Comparison of ENCODE assay signal across 8 cellular contexts in genomic region chr7:24981544-24981951, GRCh38. TPM values are rescaled to one million over a fixed set of nuclear protein-coding genes. Genes with fewer than 3 reads are reported as not detected.
A peak's percentile ranks its signal among the peaks of the same experiment; 100 is the strongest.
DNase-seq lines count a peak whose midpoint lies in the region; ATAC-seq and TF ChIP-seq lines count a peak whose summit lies in the region.

No MANE protein-coding gene starts in this region.

- no peak overlapping the region for H2BK120ac ChIP-seq in neuronal stem cell (ENCODE audit: low read depth, low read length)

- H3K79me1 ChIP-seq in neuronal stem cell (ENCODE audit: low read depth, low read length), result no peaks in the 10 kb centered on the region

- no peaks in the 10 kb centered on the region for H3K27me3 ChIP-seq in A673 (replicated peaks; ENCODE audit: insufficient read depth, low read depth, low read length, poor library complexity)
- peaks cover 0 to 29% (median 11%) of the 10 kb centered on the region in 3 experiments for H3K27me3 ChIP-seq in neuronal stem cell (ENCODE audit: control insufficient read depth in 3 of 3, insufficient read depth in 3 of 3, low read depth in 1 of 3, low read length in 3 of 3)
- peaks cover 0 to 5% of the 10 kb centered on the region in 2 donors for H3K27me3 ChIP-seq in tibial artery

- no peak overlapping the region for H3K9ac ChIP-seq in neuronal stem cell (ENCODE audit: low read depth, low read length, poor library complexity)

- H2BK12ac ChIP-seq in neuronal stem cell (ENCODE audit: low read length), result no peak overlapping the region

- POLR2A ChIA-PET in A673 (lab: Charles Lee; ENCODE audit: low non-redundant PET), result no interaction called here
- POLR2A ChIA-PET in OCI-LY7 (lab: Charles Lee), result interaction anchor here (0.7 to 2.0 kb wide), 16 partner anchors 9 to 144 kb away, joined by 3 to 11 read pairs (median 4); no protein-coding TSS in a partner anchor

- no peak overlapping the region for H3K4ac ChIP-seq in neuronal stem cell (ENCODE audit: low read length)

- H3K79me2 ChIP-seq in OCI-LY7 (ENCODE audit: insufficient read depth, low read depth, low read length), result peaks cover 32% of the 10 kb centered on the region

- TF ChIP-seq CTCF in A673 (conservative IDR thresholded peaks at IDR 0.05; ENCODE audit: low read depth, low read length), result no peak
- no peak for TF ChIP-seq CTCF in OCI-LY7 (conservative IDR thresholded peaks at IDR 0.05; ENCODE audit: low read length)
- no peak for TF ChIP-seq CTCF in tibial artery (IDR thresholded peaks at IDR 0.05)

- no peaks in the 10 kb centered on the region for H3K9me2 ChIP-seq in OCI-LY7 (ENCODE audit: insufficient read depth, low read length)

- peak overlapping the region; percentile 56 for H3K27ac ChIP-seq in A673 (ENCODE audit: low read depth, low read length, poor library complexity, severe bottlenecking)
- H3K27ac ChIP-seq in OCI-LY7 (ENCODE audit: low read depth, low read length, poor library complexity, severe bottlenecking), result no peak overlapping the region
- H3K27ac ChIP-seq in neuronal stem cell (replicated peaks; ENCODE audit: low read length), result no peak overlapping the region
- H3K27ac ChIP-seq in tibial artery, result peak overlapping the region; percentile 57 to 70

- WGBS in neuronal stem cell (ENCODE audit: extremely low coverage in 2 of 2, insufficient read length in 2 of 2, insufficient replicate concordance in 1 of 2), 2 donors, result no CpG with 5 or more reads among the region's 33 CpGs

- peak overlapping the region; percentile 72 for H3K18ac ChIP-seq in neuronal stem cell (ENCODE audit: low read length)

- H3K4me2 ChIP-seq in OCI-LY7 (ENCODE audit: low read length) (peak overlapping the region; percentile 68), neuronal stem cell (ENCODE audit: insufficient read depth, low read length, poor library complexity, severe bottlenecking) (peak overlapping the region; percentile 81)

- no peak overlapping the region for H4K91ac ChIP-seq in neuronal stem cell (ENCODE audit: low read depth, low read length, poor library complexity)

- H3K23ac ChIP-seq in neuronal stem cell (ENCODE audit: low read depth, low read length, poor library complexity), result peak overlapping the region; percentile 16

- H2AFZ ChIP-seq in OCI-LY7 (ENCODE audit: low read length), result peak overlapping the region; percentile 29; the same call in 1 of the 2 replicates
- H2AFZ ChIP-seq in neuronal stem cell (ENCODE audit: low read length), result peak overlapping the region; percentile 91

- no peak overlapping the region for H3K14ac ChIP-seq in neuronal stem cell (ENCODE audit: low read length)

- intact Hi-C loops in A673 (cut with micrococcal nuclease; ENCODE audit: unreplicated experiment), result loop anchor here (2.0 to 5.0 kb wide), 2 partner anchors 91 to 161 kb away; no protein-coding TSS in a partner anchor
- intact Hi-C loops in OCI-LY7 (cut with micrococcal nuclease; ENCODE audit: unreplicated experiment), result loop anchor here (2.0 to 5.0 kb wide), 3 partner anchors 86 to 264 kb away; no protein-coding TSS in a partner anchor
- intact Hi-C loops in tibial artery (cut with DNase I; ENCODE audit: low total_unique reads), result no loop called here

- ATAC-seq in GM18498 (IDR thresholded peaks at IDR 0.05; ENCODE audit: unreplicated experiment), result peak; percentile 9

- H2BK5ac ChIP-seq in neuronal stem cell (ENCODE audit: low read length), result no peak overlapping the region

- H3K36me3 ChIP-seq in A673 (ENCODE audit: insufficient read depth, low read length, poor library complexity, severe bottlenecking) (no peaks in the 10 kb centered on the region), OCI-LY7 (ENCODE audit: insufficient read depth, low read length) (peaks cover 14% of the 10 kb centered on the region), neuronal stem cell (replicated peaks in 1 of 2; ENCODE audit: control insufficient read depth in 2 of 2, insufficient read depth in 2 of 2, low read length in 2 of 2) (no peaks in the 10 kb centered on the region), tibial artery (no peaks in the 10 kb centered on the region)

- H3K4me1 ChIP-seq in A673 (ENCODE audit: insufficient read depth, low read length, poor library complexity, severe bottlenecking) (peaks cover 15% of the 10 kb centered on the region), OCI-LY7 (ENCODE audit: insufficient read depth, low read length, poor library complexity, severe bottlenecking) (peaks cover 50% of the 10 kb centered on the region), neuronal stem cell (ENCODE audit: control insufficient read depth in 2 of 2, insufficient read depth in 1 of 2, low read depth in 1 of 2, low read length in 2 of 2) (peaks cover 10 to 12% of the 10 kb centered on the region in 2 donors), tibial artery (peaks cover 0 to 22% (median 14%) of the 10 kb centered on the region in 4 donors)

- H3K9me3 ChIP-seq in A673 (ENCODE audit: low read depth, low read length, poor library complexity, severe bottlenecking), result peaks cover 5% of the 10 kb centered on the region
- peaks cover 8% of the 10 kb centered on the region; the same call in 1 of the 2 replicates for H3K9me3 ChIP-seq in OCI-LY7 (ENCODE audit: low read length)
- H3K9me3 ChIP-seq in neuronal stem cell (replicated peaks in 1 of 2; ENCODE audit: control insufficient read depth in 2 of 2, insufficient read depth in 1 of 2, low read depth in 1 of 2, low read length in 2 of 2), result peaks cover 7 to 10% of the 10 kb centered on the region in 2 donors
- H3K9me3 ChIP-seq in tibial artery, result no peaks in the 10 kb centered on the region

- H3K4me3 ChIP-seq in A673 (ENCODE audit: low read depth, low read length, poor library complexity, severe bottlenecking) (peak overlapping the region; percentile 82), OCI-LY7 (ENCODE audit: low read depth, low read length, poor library complexity, severe bottlenecking) (peak overlapping the region; percentile 88), neuronal stem cell (ENCODE audit: low read length in 2 of 2) (peak overlapping the region; percentile 16 to 68), tibial artery (peak overlapping the region; percentile 57 to 71)

- H4K20me1 ChIP-seq in OCI-LY7 (ENCODE audit: insufficient read depth, low read length), result peaks cover 16% of the 10 kb centered on the region

- peak; percentile 75 for DNase-seq in A673 (ENCODE audit: low spot score)
- peak; percentile 27 for DNase-seq in OCI-LY7 (ENCODE audit: low spot score)
- peak; percentile 76 for DNase-seq in activated naive CD4-positive, alpha-beta T cell treated with Interleukin-2 at 50 U/mL for 16 hours
- DNase-seq in glomerular visceral epithelial cell (ENCODE audit: extremely low spot score), result peak; percentile 60
- no peak for DNase-seq in neuronal stem cell (ENCODE audit: low spot score)
- peak; percentile 57 to 73 for DNase-seq in tibial artery
- no peak for DNase-seq in T1000 (lab: John Stamatoyannopoulos, UW)

- peak overlapping the region; percentile 65 for H2AK5ac ChIP-seq in neuronal stem cell (ENCODE audit: low read depth, low read length)

- peak overlapping the region; percentile 65 for H2BK15ac ChIP-seq in neuronal stem cell (ENCODE audit: low read length)

- CTCF ChIA-PET in A673 (lab: Charles Lee), result no interaction called here
- CTCF ChIA-PET in OCI-LY7 (lab: Charles Lee; ENCODE audit: unreplicated experiment), result interaction anchor here (0.5 to 2.1 kb wide), 4 partner anchors 86 to 169 kb away, joined by 3 to 12 read pairs (median 5); no protein-coding TSS in a partner anchor

- BruUV-seq in A673 (replicated peaks; lab: Mats Ljungman, UMichigan) (no TSS peak), OCI-LY7 (replicated peaks; lab: Mats Ljungman, UMichigan) (no TSS peak)

- no peak overlapping the region for H4K8ac ChIP-seq in neuronal stem cell (ENCODE audit: low read depth, low read length)

RNA-seq across cellular contexts. Expression of gene OSBPL3, which starts 1.6 kb away (rescaled TPM):
- total RNA-seq in A673 (2021) (17.1 and 21.4 TPM in 2 replicates), OCI-LY7 (2022) (67.0 and 79.9 TPM in 2 replicates)
- total RNA-seq in OCI-LY7 (2014; rRNA removed; shearing (Covaris generic)), result 24.6 and 28.7 TPM in 2 replicates
- polyA plus RNA-seq in neuronal stem cell (2013, experiment 1 of 2), result 3.2 TPM
- 2.9 TPM for polyA plus RNA-seq in neuronal stem cell (2013, experiment 2 of 2)

Comparison
In these comparisons a context has a peak if more than half of its experiments do, and no peak if none do; other contexts are left out.
1. DNase-seq: peak in A673 (single experiment), OCI-LY7 (single experiment), activated naive CD4-positive, alpha-beta T cell treated with Interleukin-2 at 50 U/mL for 16 hours (single experiment), glomerular visceral epithelial cell (single experiment) and tibial artery (2 of 2); none in neuronal stem cell (single experiment) and T1000 (single experiment).
2. H3K27ac ChIP-seq: peak in A673 (single experiment) and tibial artery (2 of 2); none in OCI-LY7 (single experiment) and neuronal stem cell (single experiment).
3. Peak in every context shown above with its lines, with median percentiles within 50 percentile points of each other: H3K4me3 ChIP-seq.